ENCODE assay signal across 13 cellular contexts in the genomic region with DNA sequence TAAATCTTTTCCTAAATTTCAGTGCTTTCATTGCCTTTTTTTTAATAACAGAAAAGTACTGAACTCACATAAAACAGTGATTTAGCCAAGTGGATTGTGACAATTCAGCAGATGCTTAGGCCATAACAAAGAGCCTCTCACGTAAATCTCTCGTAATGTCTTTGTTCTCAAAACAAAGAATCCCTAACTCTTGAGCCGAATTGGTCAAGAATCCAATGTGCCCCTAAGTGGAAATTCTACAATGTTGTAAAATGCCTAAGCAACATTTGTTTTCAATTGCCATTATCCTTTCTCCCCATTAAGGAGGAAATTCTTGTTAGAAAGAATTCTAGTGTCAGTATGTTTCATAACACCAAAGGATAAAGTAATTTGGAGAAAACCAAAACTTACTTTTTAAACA.
DNase-seq lines count a peak whose midpoint lies in the region; ATAC-seq and TF ChIP-seq lines count a peak whose summit lies in the region.
"Had no signal": no experiment of that assay in that cellular context is flagged by ENCODE, and none has a peak within 500 bp of the region (broad histone marks: within the 10 kb centered on the region; RNA-seq: fewer than 3 reads in every experiment).

No MANE protein-coding gene starts in this region.

- H3K4me1 ChIP-seq in HUES64 (ENCODE audit: insufficient read depth, low read length) (peaks cover 20% of the 10 kb centered on the region), ectodermal cell (ENCODE audit: control insufficient read depth, insufficient read depth, low read length) (peaks cover 6% of the 10 kb centered on the region), iPS-20b (ENCODE audit: insufficient read depth, low read length) (peaks cover 10% of the 10 kb centered on the region; the same call in 1 of the 2 replicates), left ventricle myocardium inferior (peaks cover 4% of the 10 kb centered on the region)

- DNase-seq in GM03348 (ENCODE audit: low spot score) (peak; percentile 61), posterior vena cava (ENCODE audit: low spot score) (no peak), left ventricle myocardium inferior (no peak)
- DNase-seq in activated effector memory CD4-positive, alpha-beta T cell treated with Interleukin-2 at 50 U/mL for 16 hours = no peak
- DNase-seq: C1 segment of cervical spinal cord, NCI-H1436, NCI-H2081 treated with DMSO at 0.1 percent for 48 hours, SHP77, T-helper 17 cell had no signal

- H3K4me3 ChIP-seq in HUES64 (ENCODE audit: low read length) (no peak overlapping the region), ectodermal cell (ENCODE audit: insufficient read depth, low read depth, low read length) (no peak overlapping the region), iPS-20b (ENCODE audit: low read length) (no peak overlapping the region), left ventricle myocardium inferior (no peak overlapping the region)

- H3K9me3 ChIP-seq in HUES64 (ENCODE audit: insufficient read depth, low read depth, low read length) = peaks cover 18% of the 10 kb centered on the region
- H3K9me3 ChIP-seq in ectodermal cell (ENCODE audit: control insufficient read depth, low read length) = peaks cover 3% of the 10 kb centered on the region
- H3K9me3 ChIP-seq in iPS-20b (ENCODE audit: insufficient read depth, low read depth, low read length) = peaks cover 15% of the 10 kb centered on the region
- peaks cover 18% of the 10 kb centered on the region for H3K9me3 ChIP-seq in left ventricle myocardium inferior (replicated peaks)

- no peaks in the 10 kb centered on the region for H3K27me3 ChIP-seq in HUES64 (ENCODE audit: insufficient read depth, low read length)
- H3K27me3 ChIP-seq in ectodermal cell (ENCODE audit: control insufficient read depth, insufficient read depth, low read length, poor library complexity, severe bottlenecking) = no peaks in the 10 kb centered on the region
- no peaks in the 10 kb centered on the region for H3K27me3 ChIP-seq in iPS-20b (ENCODE audit: insufficient read depth, low read length)
- no peaks in the 10 kb centered on the region for H3K27me3 ChIP-seq in left ventricle myocardium inferior (ENCODE audit: low read depth)

- H3K36me3 ChIP-seq in HUES64 (ENCODE audit: insufficient read depth, low read length) (no peaks in the 10 kb centered on the region), ectodermal cell (ENCODE audit: control insufficient read depth, insufficient read depth, low read length) (no peaks in the 10 kb centered on the region), iPS-20b (ENCODE audit: insufficient read depth, low read depth, low read length) (no peaks in the 10 kb centered on the region), left ventricle myocardium inferior (no peaks in the 10 kb centered on the region)

- TF ChIP-seq CTCF in left ventricle myocardium inferior (IDR thresholded peaks at IDR 0.05; ENCODE audit: borderline replicate concordance) = no peak

- ATAC-seq in HG03097 (IDR thresholded peaks at IDR 0.05; ENCODE audit: low FRiP score, unreplicated experiment) = no peak
- ATAC-seq: T-helper 17 cell had no signal

- no peak overlapping the region for H3K9ac ChIP-seq in HUES64 (ENCODE audit: low read depth, low read length)
- H3K9ac ChIP-seq in iPS-20b (ENCODE audit: low read depth, low read length) = 0 out of 2 replicates have a peak overlapping the region, but pooled peaks have one; percentile 4

- 64% methylated on average over 2 of the region's 3 CpGs for WGBS in HUES64
- 14 to 15% methylated on average over 2 to 3 of the region's 3 CpGs for WGBS in ectodermal cell, 2 experiments

- intact Hi-C loops in posterior vena cava (cut with DNase I) (no loop called here), left ventricle myocardium inferior (cut with micrococcal nuclease) (no loop called here)

- H3K27ac ChIP-seq in HUES64 (ENCODE audit: low read depth, low read length) (peak overlapping the region; percentile 85; the same call in 1 of the 2 replicates), ectodermal cell (ENCODE audit: insufficient read depth, low read depth, low read length, poor library complexity, severe bottlenecking) (peak overlapping the region; percentile 76), iPS-20b (ENCODE audit: low read length) (peak overlapping the region; percentile 1), left ventricle myocardium inferior (replicated peaks) (no peak overlapping the region)
